ENCODE assay signal across 15 cellular contexts in genomic region chr7:4959881-4960280, GRCh38. TPM values are rescaled to one million over a fixed set of nuclear protein-coding genes. Genes with fewer than 3 reads are reported as not detected.
DNase-seq lines count a peak whose midpoint lies in the region; ATAC-seq and TF ChIP-seq lines count a peak whose summit lies in the region.
"Had no signal": no experiment of that assay in that cellular context is flagged by ENCODE, and none has a peak within 500 bp of the region (broad histone marks: within the 10 kb centered on the region; RNA-seq: fewer than 3 reads in every experiment).

No MANE protein-coding gene starts in this region.

- no peaks in the 10 kb centered on the region for H3K9me3 ChIP-seq in SK-N-SH
- H3K9me3 ChIP-seq: BE2C, Caco-2 had no signal

- no peaks in the 10 kb centered on the region; a peak in 1 of 4 replicates for H3K4me1 ChIP-seq in SK-N-SH (ENCODE audit: control insufficient read depth in 1 of 2, insufficient read depth in 2 of 2, low read depth in 1 of 2, low read length in 1 of 2)
- H3K4me1 ChIP-seq: BE2C, Caco-2 had no signal

- no peaks in the 10 kb centered on the region for H3F3A ChIP-seq in SK-N-SH (replicated peaks; ENCODE audit: insufficient read depth)

- no peak for TF ChIP-seq EP300 in SK-N-SH (IDR thresholded peaks at IDR 0.05; ENCODE audit: borderline replicate concordance in 1 of 2, low read depth in 1 of 2, low read length in 1 of 2)

- POLR2A ChIA-PET in SK-N-SH (lab: Yijun Ruan, JAX), result no interaction called here

- ATAC-seq in SK-N-SH treated with all-trans-retinoic acid at 6 μM for 48 hours (no peak), GM18858 (IDR thresholded peaks at IDR 0.05; ENCODE audit: unreplicated experiment) (no peak)

- no peak overlapping the region for H3K4me3 ChIP-seq in SK-N-SH (ENCODE audit: low read depth in 2 of 2, low read length in 1 of 2)
- H3K4me3 ChIP-seq in H7 (ENCODE audit: insufficient read depth, low read depth, low read length), result no peak overlapping the region

- H3K9ac ChIP-seq in SK-N-SH, result no peak overlapping the region

- H3K4me2 ChIP-seq in SK-N-SH, result no peak overlapping the region

- no peak for TF ChIP-seq CTCF in SK-N-SH (IDR thresholded peaks at IDR 0.05)

- WGBS in SK-N-SH (ENCODE audit: low lambda C conversion rate), result 28% methylated on average over 3 of the region's 4 CpGs

- no peak for TF ChIP-seq RAD21 in SK-N-SH (IDR thresholded peaks at IDR 0.05; ENCODE audit: low read length)

- DNase-seq in SK-N-SH, result peak; percentile 58
- peak; percentile 68 for DNase-seq in H7
- DNase-seq in mesenteric fat pad (ENCODE audit: low spot score), result peak; percentile 1
- no peak for DNase-seq in HCEC 1CT
- no peak for DNase-seq in midbrain (lab: John Stamatoyannopoulos, UW)
- DNase-seq: 8988T; BE2C; CD4-positive, CD25-positive, alpha-beta regulatory T cell; GOT3; H9 had no signal

- H4K20me1 ChIP-seq in SK-N-SH (ENCODE audit: insufficient read depth), result no peaks in the 10 kb centered on the region

- H2AFZ ChIP-seq in SK-N-SH (ENCODE audit: low read depth), result no peak overlapping the region

- H3K9me2 ChIP-seq in SK-N-SH, result no peaks in the 10 kb centered on the region

- H3K36me3 ChIP-seq in SK-N-SH (replicated peaks in 1 of 2; ENCODE audit: control insufficient read depth in 1 of 2, insufficient read depth in 2 of 2, low read length in 1 of 2) (no peaks in the 10 kb centered on the region), H7 (replicated peaks; ENCODE audit: control insufficient read depth, insufficient read depth, low read length) (no peaks in the 10 kb centered on the region)
- H3K36me3 ChIP-seq: BE2C had no signal

- H3K27me3 ChIP-seq in SK-N-SH (ENCODE audit: insufficient read depth) (peaks cover 38% of the 10 kb centered on the region), H7 (ENCODE audit: control insufficient read depth, insufficient read depth, low read length) (peaks cover 20% of the 10 kb centered on the region)

- CTCF ChIA-PET in SK-N-SH (lab: Yijun Ruan, JAX), result interaction anchor here (0.9 kb wide), 1 partner anchor 14 kb away, joined by 4 read pairs; no protein-coding TSS in a partner anchor

- no peak overlapping the region for H3K27ac ChIP-seq in SK-N-SH (ENCODE audit: low read depth in 2 of 2, low read length in 1 of 2)

- no peaks in the 10 kb centered on the region for H3K79me2 ChIP-seq in SK-N-SH (ENCODE audit: insufficient read depth)

TF ChIP-seq in SK-N-SH, 30 proteins besides CTCF, POLR2A, EP300 and RAD21:
- TF ChIP-seq REST (IDR thresholded peaks at IDR 0.05; ENCODE audit: low read depth, low read length), result no peak
- no peak for TF ChIP-seq MEF2A (IDR thresholded peaks at IDR 0.05; ENCODE audit: borderline replicate concordance, low read depth)
- no peak for TF ChIP-seq USF2 (IDR thresholded peaks at IDR 0.05; ENCODE audit: borderline replicate concordance, low read depth, low read length)
- no peak for TF ChIP-seq TEAD4 (IDR thresholded peaks at IDR 0.05; ENCODE audit: borderline replicate concordance, insufficient read depth)
- TF ChIP-seq FOXM1 (IDR thresholded peaks at IDR 0.05; ENCODE audit: low read depth), result no peak

TF ChIP-seq in SK-N-SH treated with all-trans-retinoic acid at 6 μM for 48 hours, 23 proteins besides CTCF, POLR2A, EP300 and RAD21:
- TF ChIP-seq ZNF70 (CRISPR knock-in tag; IDR thresholded peaks at IDR 0.05) (no peak), TSHZ2 (CRISPR knock-in tag; IDR thresholded peaks at IDR 0.05) (no peak), TCF4 (CRISPR knock-in tag; IDR thresholded peaks at IDR 0.05; ENCODE audit: borderline replicate concordance) (no peak), ZNF565 (CRISPR knock-in tag; conservative IDR thresholded peaks at IDR 0.05; ENCODE audit: low read depth) (no peak), CSRNP3 (CRISPR knock-in tag; IDR thresholded peaks at IDR 0.05) (no peak), CSDC2 (CRISPR knock-in tag; IDR thresholded peaks at IDR 0.05) (no peak), RARB (CRISPR knock-in tag; IDR thresholded peaks at IDR 0.05) (no peak), ZFP3 (CRISPR knock-in tag; IDR thresholded peaks at IDR 0.05) (no peak)

RNA-seq across cellular contexts. Expression of gene MMD2, which starts 0.9 kb away (rescaled TPM):
- polyA plus RNA-seq in SK-N-SH (2012; rRNA removed), result not detected in 2 replicates
- not detected in 2 replicates for polyA plus RNA-seq in SK-N-SH (2012; cell fraction: cytosol; rRNA removed)
- polyA plus RNA-seq in SK-N-SH (2012; cell fraction: nucleus; rRNA removed), result not detected in 2 replicates
- total RNA-seq in H7 (2014; rRNA removed; shearing (Covaris generic)), result not detected in 2 replicates
- total RNA-seq in mesenteric fat pad, result not detected
- total RNA-seq: A673; Caco-2; CD4-positive, CD25-positive, alpha-beta regulatory T cell; HT-29 had no signal
- polyA plus RNA-seq: CD4-positive, CD25-positive, alpha-beta regulatory T cell had no signal

Comparison
In these comparisons a context has a peak if more than half of its experiments do, and no peak if none do; other contexts are left out.
1. DNase-seq: peak in SK-N-SH (single experiment), H7 (single experiment) and mesenteric fat pad (single experiment); none in HCEC 1CT (single experiment) and midbrain (single experiment).